23 cellular contexts compared by ENCODE assay signal in genomic region chr4:147599764-147600163, GRCh38. TPM values are rescaled to one million over a fixed set of nuclear protein-coding genes. Genes with fewer than 3 reads are reported as not detected.
DNase-seq lines count a peak whose midpoint lies in the region; ATAC-seq and TF ChIP-seq lines count a peak whose summit lies in the region.
"Had no signal": no experiment of that assay in that cellular context is flagged by ENCODE, and none has a peak within 500 bp of the region (broad histone marks: within the 10 kb centered on the region; RNA-seq: fewer than 3 reads in every experiment).

No MANE protein-coding gene starts in this region.

- ATAC-seq in SK-N-SH treated with all-trans-retinoic acid at 6 μM for 48 hours: 0 out of 3 replicates have a peak, but pooled peaks have one; percentile 27
- ATAC-seq: activated naive CD8-positive, alpha-beta T cell treated with anti-CD3 and anti-CD28 coated beads, Interleukin-2, amount 50 U/mL, for 24 hours; activated T-helper 17 cell treated with anti-CD3 and anti-CD28 coated beads, Interleukin-2, amount 50 U/mL, for 72 hours; natural killer cell treated with Interleukin-12 subunit alpha and Interleukin-12 subunit beta and Interleukin-15 and Interleukin-18, amount 100 ng/mL, for 72 hours; stimulated activated effector memory CD8-positive, alpha-beta T cell treated with anti-CD3 and anti-CD28 coated beads, Interleukin-12 subunit alpha, Interleukin-12 subunit beta, amount 100 ng/mL, for 72 hours had no signal

- POLR2A ChIA-PET in GM10248 (lab: Yijun Ruan, JAX): no interaction called here

- peak overlapping the region; percentile 44 for H3K4me2 ChIP-seq in smooth muscle cell

- no peaks in the 10 kb centered on the region for H3K27me3 ChIP-seq in smooth muscle cell (ENCODE audit: low read depth)
- H3K27me3 ChIP-seq: MG63, thyroid gland had no signal

- CTCF ChIA-PET in GM10248 (lab: Yijun Ruan, JAX): interaction anchor here (1.1 to 10.2 kb wide), 9 partner anchors 9 to 581 kb away, joined by 3 to 124 read pairs (median 5); partner anchors contain the start of gene TMEM184C

- no peaks in the 10 kb centered on the region for H3K4me1 ChIP-seq in smooth muscle cell (ENCODE audit: low read depth)

- no peaks in the 10 kb centered on the region for H3K9me3 ChIP-seq in smooth muscle cell (replicated peaks; ENCODE audit: low read depth)
- H3K9me3 ChIP-seq: MG63, thyroid gland had no signal

- no peaks in the 10 kb centered on the region for H4K20me1 ChIP-seq in smooth muscle cell (ENCODE audit: low read depth)

- H3K4me3 ChIP-seq in smooth muscle cell: no peak overlapping the region
- H3K4me3 ChIP-seq: lung, MG63, thyroid gland had no signal

- TF ChIP-seq CTCF in smooth muscle cell (IDR thresholded peaks at IDR 0.05; ENCODE audit: borderline replicate concordance, insufficient read depth, poor library complexity, severe bottlenecking) (no peak), GM10248 (IDR thresholded peaks at IDR 0.05; ENCODE audit: control extremely low read depth, extremely low read depth, low read depth, missing control alignments) (no peak)

- no peaks in the 10 kb centered on the region for H3K36me3 ChIP-seq in smooth muscle cell (ENCODE audit: low read depth)
- H3K36me3 ChIP-seq: MG63, thyroid gland had no signal

- peak overlapping the region; percentile 7 for H3K27ac ChIP-seq in smooth muscle cell (ENCODE audit: low read depth)
- H3K27ac ChIP-seq: 22Rv1, thyroid gland had no signal

- no peaks in the 10 kb centered on the region for H3K79me2 ChIP-seq in smooth muscle cell (ENCODE audit: low read depth)

- WGBS in smooth muscle cell (ENCODE audit: low lambda C conversion rate): 45% methylated on average over 3 of the region's 3 CpGs

- H3F3A ChIP-seq in smooth muscle cell (ENCODE audit: low read depth): no peaks in the 10 kb centered on the region

- H2AFZ ChIP-seq in smooth muscle cell (ENCODE audit: low read depth): no peak overlapping the region

- no peak overlapping the region for H3K9ac ChIP-seq in smooth muscle cell (ENCODE audit: low read depth)

- peak; percentile 4 for DNase-seq in NCI-H510A treated with DMSO at 0.1 percent for 48 hours (lab: John Stamatoyannopoulos, UW)
- no peak for DNase-seq in NCI-H510A (lab: John Stamatoyannopoulos, UW)
- peak; percentile 48 for DNase-seq in fibroblast of peridontal ligament (ENCODE audit: extremely low read depth)
- DNase-seq in smooth muscle cell (lab: John Stamatoyannopoulos, UW; ENCODE audit: unreplicated experiment): no peak
- DNase-seq in NCI-H2171 treated with DMSO at 0.1 percent for 48 hours (lab: John Stamatoyannopoulos, UW): no peak
- DNase-seq in NCI-H748 (lab: John Stamatoyannopoulos, UW; ENCODE audit: unreplicated experiment): no peak
- no peak for DNase-seq in GM10248 (ENCODE audit: extremely low spot score)
- DNase-seq: activated naive CD8-positive, alpha-beta T cell treated with anti-CD3 and anti-CD28 coated beads, Interleukin-2, amount 50 U/mL, for 24 hours; CD4-positive, CD25-positive, alpha-beta regulatory T cell; foreskin melanocyte; MG63; NCI-H146; NCI-H446; SHP77 treated with DMSO at 0.1 percent for 48 hours; stimulated activated CD4-positive, alpha-beta T cell treated with anti-CD3 and anti-CD28 coated beads, Interleukin-12 subunit alpha, Interleukin-12 subunit beta, amount 100 ng/mL, for 4 hours; T-helper 2 cell; thyroid gland had no signal

TF ChIP-seq in SK-N-SH treated with all-trans-retinoic acid at 6 μM for 48 hours, 23 proteins besides CTCF, POLR2A, EP300 and RAD21:
- TF ChIP-seq ARNTL (CRISPR knock-in tag; IDR thresholded peaks at IDR 0.05; ENCODE audit: borderline replicate concordance, low read depth) (no peak), ZNF8 (CRISPR knock-in tag; IDR thresholded peaks at IDR 0.05) (no peak), TCF4 (CRISPR knock-in tag; IDR thresholded peaks at IDR 0.05; ENCODE audit: borderline replicate concordance) (no peak), RARB (CRISPR knock-in tag; IDR thresholded peaks at IDR 0.05) (no peak), ZC3H10 (CRISPR knock-in tag; IDR thresholded peaks at IDR 0.05) (no peak), ZNF70 (CRISPR knock-in tag; IDR thresholded peaks at IDR 0.05) (no peak), ZFP3 (CRISPR knock-in tag; IDR thresholded peaks at IDR 0.05) (no peak), BACH2 (CRISPR knock-in tag; IDR thresholded peaks at IDR 0.05; ENCODE audit: borderline replicate concordance) (no peak), ZNF565 (CRISPR knock-in tag; conservative IDR thresholded peaks at IDR 0.05; ENCODE audit: low read depth) (no peak), CSDC2 (CRISPR knock-in tag; IDR thresholded peaks at IDR 0.05) (no peak), ISL1 (CRISPR knock-in tag; IDR thresholded peaks at IDR 0.05) (no peak), TOX (CRISPR knock-in tag; IDR thresholded peaks at IDR 0.05; ENCODE audit: borderline replicate concordance) (no peak), ESRRG (CRISPR knock-in tag; IDR thresholded peaks at IDR 0.05) (no peak), OSR1 (CRISPR knock-in tag; IDR thresholded peaks at IDR 0.05) (no peak)
- TF ChIP-seq, protein P1, sequence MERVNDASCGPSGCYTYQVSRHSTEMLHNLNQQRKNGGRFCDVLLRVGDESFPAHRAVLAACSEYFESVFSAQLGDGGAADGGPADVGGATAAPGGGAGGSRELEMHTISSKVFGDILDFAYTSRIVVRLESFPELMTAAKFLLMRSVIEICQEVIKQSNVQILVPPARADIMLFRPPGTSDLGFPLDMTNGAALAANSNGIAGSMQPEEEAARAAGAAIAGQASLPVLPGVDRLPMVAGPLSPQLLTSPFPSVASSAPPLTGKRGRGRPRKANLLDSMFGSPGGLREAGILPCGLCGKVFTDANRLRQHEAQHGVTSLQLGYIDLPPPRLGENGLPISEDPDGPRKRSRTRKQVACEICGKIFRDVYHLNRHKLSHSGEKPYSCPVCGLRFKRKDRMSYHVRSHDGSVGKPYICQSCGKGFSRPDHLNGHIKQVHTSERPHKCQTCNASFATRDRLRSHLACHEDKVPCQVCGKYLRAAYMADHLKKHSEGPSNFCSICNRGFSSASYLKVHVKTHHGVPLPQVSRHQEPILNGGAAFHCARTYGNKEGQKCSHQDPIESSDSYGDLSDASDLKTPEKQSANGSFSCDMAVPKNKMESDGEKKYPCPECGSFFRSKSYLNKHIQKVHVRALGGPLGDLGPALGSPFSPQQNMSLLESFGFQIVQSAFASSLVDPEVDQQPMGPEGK (CRISPR knock-in tag; IDR thresholded peaks at IDR 0.05; ENCODE audit: borderline replicate concordance): no peak
- TF ChIP-seq, protein P2, sequence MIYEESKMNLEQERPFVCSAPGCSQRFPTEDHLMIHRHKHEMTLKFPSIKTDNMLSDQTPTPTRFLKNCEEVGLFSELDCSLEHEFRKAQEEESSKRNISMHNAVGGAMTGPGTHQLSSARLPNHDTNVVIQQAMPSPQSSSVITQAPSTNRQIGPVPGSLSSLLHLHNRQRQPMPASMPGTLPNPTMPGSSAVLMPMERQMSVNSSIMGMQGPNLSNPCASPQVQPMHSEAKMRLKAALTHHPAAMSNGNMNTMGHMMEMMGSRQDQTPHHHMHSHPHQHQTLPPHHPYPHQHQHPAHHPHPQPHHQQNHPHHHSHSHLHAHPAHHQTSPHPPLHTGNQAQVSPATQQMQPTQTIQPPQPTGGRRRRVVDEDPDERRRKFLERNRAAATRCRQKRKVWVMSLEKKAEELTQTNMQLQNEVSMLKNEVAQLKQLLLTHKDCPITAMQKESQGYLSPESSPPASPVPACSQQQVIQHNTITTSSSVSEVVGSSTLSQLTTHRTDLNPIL (CRISPR knock-in tag; IDR thresholded peaks at IDR 0.05; ENCODE audit: low read depth): no peak

RNA-seq across cellular contexts. Expression of gene TMEM184C, which starts 17.4 kb away (rescaled TPM):
- total RNA-seq in smooth muscle cell: 33.2 and 40.4 TPM in 2 replicates
- polyA plus RNA-seq in smooth muscle cell: 17.2 and 21.6 TPM in 2 replicates

Comparison
In these comparisons a context has a peak if more than half of its experiments do, and no peak if none do; other contexts are left out.
1. DNase-seq: peak in NCI-H510A treated with DMSO at 0.1 percent for 48 hours (single experiment) and fibroblast of peridontal ligament (single experiment); none in NCI-H510A (single experiment), smooth muscle cell (single experiment), NCI-H2171 treated with DMSO at 0.1 percent for 48 hours (single experiment), NCI-H748 (single experiment) and GM10248 (single experiment).